3 cellular contexts compared by ENCODE assay signal in genomic region chr12:9256758-9257405, GRCh38.
TF ChIP-seq lines count a peak whose summit lies in the region.

No MANE protein-coding gene starts in this region.

TF ChIP-seq in A549, 52 proteins besides CTCF, POLR2A, EP300 and RAD21:
- TF ChIP-seq MAFK (IDR thresholded peaks at IDR 0.05; ENCODE audit: partially characterized antibody) (peak; percentile 72), HEYL (CRISPR knock-in tag; IDR thresholded peaks at IDR 0.05) (no peak)

TF ChIP-seq in IMR-90, 13 proteins besides CTCF, POLR2A, EP300 and RAD21:
- TF ChIP-seq CEBPB (IDR thresholded peaks at IDR 0.05; ENCODE audit: low read depth, low read length) (no peak), MAFK (IDR thresholded peaks at IDR 0.05; ENCODE audit: low read depth, low read length) (peak; percentile 59; the same call in 1 of the 2 replicates)

TF ChIP-seq in K562, 482 proteins besides CTCF, POLR2A, EP300 and RAD21:
- no peak for TF ChIP-seq SRSF7 (optimal IDR thresholded peaks at IDR 0.05; ENCODE audit: low read depth, low read length)
- 0 out of 2 replicates have a peak, but pooled peaks have one; percentile 19 for TF ChIP-seq ZNF316 (IDR thresholded peaks at IDR 0.05)
TF ChIP-seq in K562: peak in this region for 1.
